18 cellular contexts compared by ENCODE assay signal in the genomic region with DNA sequence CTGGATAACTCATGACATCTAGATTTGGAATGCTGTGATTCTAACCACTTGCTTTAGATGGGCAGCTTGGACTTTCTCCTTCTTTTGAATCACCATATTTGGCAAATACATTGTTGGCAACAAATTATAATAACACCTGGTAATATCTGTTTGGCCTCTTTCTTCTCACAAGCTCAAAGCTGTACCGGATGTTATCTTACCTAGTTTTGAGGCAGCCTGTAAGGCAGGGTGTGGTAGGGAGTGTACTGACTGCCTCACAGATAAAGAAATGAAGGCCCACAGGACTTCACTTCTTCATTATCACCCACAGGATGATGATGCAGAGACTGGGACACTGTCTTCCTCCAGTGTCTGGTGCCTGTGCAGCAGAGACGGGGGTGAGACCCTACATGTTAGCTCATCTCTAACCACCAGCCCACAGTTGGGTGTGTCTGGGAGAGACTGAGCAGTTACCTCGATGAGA. TPM values are rescaled to one million over a fixed set of nuclear protein-coding genes. Genes with fewer than 3 reads are reported as not detected.
DNase-seq lines count a peak whose midpoint lies in the region; ATAC-seq, FAIRE-seq and TF ChIP-seq lines count a peak whose summit lies in the region.
"Had no signal": no experiment of that assay in that cellular context is flagged by ENCODE, and none has a peak within 500 bp of the region (broad histone marks: within the 10 kb centered on the region; RNA-seq: fewer than 3 reads in every experiment).

No MANE protein-coding gene starts in this region.

- TF ChIP-seq CTCF in MCF 10A (IDR thresholded peaks at IDR 0.05; ENCODE audit: unreplicated experiment) (no peak), breast epithelium (IDR thresholded peaks at IDR 0.05) (no peak), osteoblast (IDR thresholded peaks at IDR 0.05; ENCODE audit: extremely low read depth, low read depth, low read length) (no peak)

- 21 to 64% (median 26%) methylated on average over 3 of the region's 3 CpGs for WGBS in small intestine, 3 donors

- no peak overlapping the region for H3K4me3 ChIP-seq in breast epithelium
- no peak overlapping the region for H3K4me3 ChIP-seq in small intestine (ENCODE audit: low read depth in 1 of 2, low read length in 2 of 2)
- no peak overlapping the region for H3K4me3 ChIP-seq in osteoblast (ENCODE audit: insufficient read depth, low read length)

- no peak overlapping the region for H3K4me2 ChIP-seq in osteoblast (ENCODE audit: insufficient read depth, low read length)

- H3K36me3 ChIP-seq in breast epithelium (no peaks in the 10 kb centered on the region), small intestine (ENCODE audit: control insufficient read depth in 2 of 2, insufficient read depth in 2 of 2, low read length in 2 of 2) (peaks cover 2 to 7% of the 10 kb centered on the region in 2 donors), osteoblast (ENCODE audit: insufficient read depth, low read length) (peaks cover 57% of the 10 kb centered on the region)

- POLR2A ChIA-PET in MCF 10A (lab: Yijun Ruan, JAX): interaction anchor here (0.6 to 6.0 kb wide), 11 partner anchors 9 to 48 kb away, joined by 3 to 61 read pairs (median 4); partner anchors contain the start of gene TUFT1

- no peaks in the 10 kb centered on the region for H3K4me1 ChIP-seq in breast epithelium
- H3K4me1 ChIP-seq in small intestine (ENCODE audit: control insufficient read depth in 2 of 2, insufficient read depth in 1 of 2, low read depth in 1 of 2, low read length in 1 of 2): peaks cover 0 to 4% of the 10 kb centered on the region in 2 donors
- H3K4me1 ChIP-seq in osteoblast (ENCODE audit: insufficient read depth, low read length): peaks cover 6% of the 10 kb centered on the region

- no peaks in the 10 kb centered on the region for H3K9me3 ChIP-seq in breast epithelium
- H3K9me3 ChIP-seq in small intestine (ENCODE audit: control insufficient read depth, low read depth): no peaks in the 10 kb centered on the region
- no peaks in the 10 kb centered on the region for H3K9me3 ChIP-seq in osteoblast (ENCODE audit: low read depth, low read length)

- ATAC-seq in central memory CD8-positive, alpha-beta T cell (replicated peaks; ENCODE audit: extremely low read depth, poor library complexity, severe bottlenecking): peak; percentile 91
- no peak for ATAC-seq in HG03159 (IDR thresholded peaks at IDR 0.05; ENCODE audit: unreplicated experiment)
- ATAC-seq: SK-N-SH treated with all-trans-retinoic acid at 6 μM for 48 hours had no signal

- no TSS peak for BruUV-seq in MCF 10A (replicated peaks; lab: Mats Ljungman, UMichigan)

- H3K27ac ChIP-seq in breast epithelium: no peak overlapping the region
- H3K27ac ChIP-seq in small intestine (ENCODE audit: low read depth in 1 of 2, low read length in 1 of 2): peak overlapping the region; percentile 17 to 48
- H3K27ac ChIP-seq in osteoblast (ENCODE audit: low read depth, low read length): no peak overlapping the region

- H2AFZ ChIP-seq in osteoblast (ENCODE audit: low read length): no peak overlapping the region

- no peak for FAIRE-seq in small intestine (lab: Jason Lieb, UNC)
- FAIRE-seq: H1 had no signal

- no peaks in the 10 kb centered on the region for H4K20me1 ChIP-seq in osteoblast (ENCODE audit: insufficient read depth, low read length)

- no peaks in the 10 kb centered on the region for H3K27me3 ChIP-seq in breast epithelium
- no peaks in the 10 kb centered on the region for H3K27me3 ChIP-seq in small intestine (ENCODE audit: control insufficient read depth in 2 of 2, insufficient read depth in 2 of 2, low read length in 2 of 2)
- no peaks in the 10 kb centered on the region for H3K27me3 ChIP-seq in osteoblast (ENCODE audit: insufficient read depth, low read length)

- no peak overlapping the region for H3K4me3 Mint-ChIP-seq in MCF 10A (ENCODE audit: unreplicated experiment)
- no peak overlapping the region for H3K4me3 Mint-ChIP-seq in central memory CD8-positive, alpha-beta T cell
- H3K4me3 Mint-ChIP-seq: activated naive CD4-positive, alpha-beta T cell treated with anti-CD3 and anti-CD28 coated beads, Interleukin-2, amount 50 U/mL, for 24 hours; B cell; mesothelial cell of epicardium had no signal

- TF ChIP-seq POLR2A in breast epithelium (IDR thresholded peaks at IDR 0.05): no peak

- DNase-seq in MCF 10A (ENCODE audit: unreplicated experiment) (peak; percentile 38), breast epithelium (ENCODE audit: low spot score in 2 of 2) (no peak), T follicular helper cell (ENCODE audit: low read depth) (peak; percentile 4), small intestine (peak; percentile 74), osteoblast (ENCODE audit: insufficient read length, low spot score, missing footprints) (no peak), hippocampal formation (lab: John Stamatoyannopoulos, UW) (no peak)
- peak in 1 of 2 donors; percentile 21 for DNase-seq in central memory CD8-positive, alpha-beta T cell (ENCODE audit: low spot score in 2 of 2)
- DNase-seq: DMS153, islet precursor cell, NCI-H1092 treated with DMSO at 0.1 percent for 48 hours, NCI-H446 treated with DMSO at 0.1 percent for 48 hours, occipital lobe had no signal

- peak overlapping the region; percentile 24 for H3K27ac Mint-ChIP-seq in MCF 10A (ENCODE audit: low read depth, unreplicated experiment)
- H3K27ac Mint-ChIP-seq in central memory CD8-positive, alpha-beta T cell (ENCODE audit: low read depth): no peak overlapping the region
- H3K27ac Mint-ChIP-seq: activated naive CD4-positive, alpha-beta T cell treated with anti-CD3 and anti-CD28 coated beads, Interleukin-2, amount 50 U/mL, for 24 hours; B cell; mesothelial cell of epicardium had no signal

- no peaks in the 10 kb centered on the region for H3K27me3 Mint-ChIP-seq in MCF 10A (ENCODE audit: insufficient read depth, unreplicated experiment)
- no peaks in the 10 kb centered on the region for H3K27me3 Mint-ChIP-seq in central memory CD8-positive, alpha-beta T cell
- H3K27me3 Mint-ChIP-seq: activated naive CD4-positive, alpha-beta T cell treated with anti-CD3 and anti-CD28 coated beads, Interleukin-2, amount 50 U/mL, for 24 hours; B cell had no signal

- H3K79me2 ChIP-seq in osteoblast (ENCODE audit: insufficient read depth, low read length): no peaks in the 10 kb centered on the region

- peaks cover 23% of the 10 kb centered on the region for H3K4me1 Mint-ChIP-seq in MCF 10A (ENCODE audit: insufficient read depth, unreplicated experiment)
- H3K4me1 Mint-ChIP-seq in central memory CD8-positive, alpha-beta T cell: no peaks in the 10 kb centered on the region
- H3K4me1 Mint-ChIP-seq: B cell, mesothelial cell of epicardium had no signal

- peaks cover 97% of the 10 kb centered on the region for H3K36me3 Mint-ChIP-seq in MCF 10A (ENCODE audit: insufficient read depth, unreplicated experiment)
- H3K36me3 Mint-ChIP-seq in central memory CD8-positive, alpha-beta T cell (ENCODE audit: insufficient read depth): no peaks in the 10 kb centered on the region

- H3K9me3 Mint-ChIP-seq in MCF 10A (ENCODE audit: unreplicated experiment): no peaks in the 10 kb centered on the region
- H3K9me3 Mint-ChIP-seq in central memory CD8-positive, alpha-beta T cell: no peaks in the 10 kb centered on the region
- H3K9me3 Mint-ChIP-seq: activated naive CD4-positive, alpha-beta T cell treated with anti-CD3 and anti-CD28 coated beads, Interleukin-2, amount 50 U/mL, for 24 hours; mesothelial cell of epicardium had no signal

- CTCF ChIA-PET in MCF 10A (lab: Yijun Ruan, JAX): interaction anchor here (1.5 kb wide), 1 partner anchor 124 kb away, joined by 4 read pairs; no protein-coding TSS in a partner anchor

- intact Hi-C loops in MCF 10A (cut with micrococcal nuclease) (no loop called here), breast epithelium (cut with DNase I; ENCODE audit: low total_unique reads) (no loop called here)

RNA-seq across cellular contexts. Expression of gene TUFT1, which starts 28.5 kb away (rescaled TPM):
- total RNA-seq in MCF 10A (2022) (90.6 and 162 TPM in 2 replicates), breast epithelium (10 to 100 TPM in 2 of 3 donors, 1 to 10 TPM in 1; 7.2 to 21.2 (median 13.4) TPM), osteoblast (12.7 and 16.3 TPM in 2 replicates)
- polyA plus RNA-seq in small intestine: 10 to 100 TPM in 1 of 3 donors, 1 to 10 TPM in 2; 8.5 to 14.1 (median 8.9) TPM

RNA-seq across cellular contexts. Expression of gene SNX27, which starts 43.2 kb away (rescaled TPM):
- 36.9 and 43.1 TPM in 2 replicates for total RNA-seq in MCF 10A (2022)
- 10 to 100 TPM; 41.3 to 46.8 (median 43.6) TPM for total RNA-seq in breast epithelium
- polyA plus RNA-seq in small intestine: 1 to 10 TPM; 4.3 to 9.5 (median 4.5) TPM
- total RNA-seq in osteoblast: 23.5 and 25.6 TPM in 2 replicates

RNA-seq across cellular contexts. Expression of gene CGN, which starts 57.5 kb away (rescaled TPM):
- total RNA-seq in MCF 10A (2022) (0.32 and 0.33 TPM in 2 replicates), breast epithelium (10 to 100 TPM in 2 of 3 donors, under 1 TPM in 1; 0.16 to 28.1 (median 13.4) TPM), osteoblast (not detected in 2 replicates)
- 100 to 1,000 TPM in 2 of 3 donors, 10 to 100 TPM in 1; 33.5 to 286 (median 221) TPM for polyA plus RNA-seq in small intestine

Comparison
In these comparisons a context has a peak if more than half of its experiments do, and no peak if none do; other contexts are left out.
1. DNase-seq: peak in MCF 10A (single experiment), T follicular helper cell (single experiment) and small intestine (single experiment); none in breast epithelium (0 of 2), osteoblast (single experiment) and hippocampal formation (0 of 2).
2. H3K27ac ChIP-seq: peak in small intestine (2 of 2); none in breast epithelium (0 of 2) and osteoblast (single experiment).